14 cellular contexts compared by ENCODE assay signal in the genomic region with DNA sequence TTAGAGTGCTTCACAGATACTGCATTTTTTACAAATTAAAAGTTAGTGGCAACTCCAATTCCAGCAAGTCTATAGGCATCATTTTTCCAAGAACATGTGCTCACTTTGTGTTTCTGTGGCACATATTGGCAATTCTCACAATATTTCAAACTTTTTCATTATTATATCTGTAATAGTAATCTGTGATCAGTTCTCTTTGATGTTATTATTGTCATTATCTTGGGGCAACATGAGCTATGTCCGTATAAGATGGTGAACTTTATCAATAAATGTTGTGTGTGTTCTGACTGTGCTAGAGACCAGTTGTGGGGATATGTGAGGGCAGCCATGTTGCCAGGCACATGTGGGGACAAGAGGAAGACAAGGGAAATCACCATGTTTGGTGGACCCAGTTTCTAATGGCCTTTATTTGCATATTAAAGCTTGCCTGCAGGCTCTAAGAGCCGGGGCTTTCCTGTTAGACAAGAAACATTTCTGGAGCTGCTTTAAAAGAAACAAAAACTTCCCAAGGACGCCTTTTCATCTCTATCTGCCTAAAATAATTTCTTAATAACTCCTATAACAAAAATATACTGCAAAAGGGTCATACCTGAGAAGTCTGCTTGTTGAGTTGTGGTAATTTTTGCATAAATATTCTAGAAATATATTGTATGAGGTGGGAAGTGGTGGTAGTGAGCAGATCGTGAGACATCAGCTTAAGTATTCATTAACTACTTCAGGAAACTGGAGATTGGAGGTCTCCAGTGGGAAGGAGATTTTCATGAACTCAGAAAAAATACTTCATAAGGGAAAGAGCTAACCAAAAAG. TPM values are rescaled to one million over a fixed set of nuclear protein-coding genes. Genes with fewer than 3 reads are reported as not detected.
DNase-seq lines count a peak whose midpoint lies in the region; ATAC-seq and TF ChIP-seq lines count a peak whose summit lies in the region.
"Had no signal": no experiment of that assay in that cellular context is flagged by ENCODE, and none has a peak within 500 bp of the region (broad histone marks: within the 10 kb centered on the region; RNA-seq: fewer than 3 reads in every experiment).

No MANE protein-coding gene starts in this region.

- DNase-seq in memory B cell (ENCODE audit: low spot score in 2 of 2) (peak; percentile 15 to 29), EL (no peak), T-cell (no peak), stomach (no peak), retina (no peak)
- DNase-seq: colonic mucosa, DND-41, NCI-H510A treated with DMSO at 0.1 percent for 48 hours had no signal

- peaks cover 26% of the 10 kb centered on the region for H3K36me3 Mint-ChIP-seq in memory B cell
- H3K36me3 Mint-ChIP-seq in T-cell: no peaks in the 10 kb centered on the region

- peaks cover 37% of the 10 kb centered on the region for H3K4me1 Mint-ChIP-seq in memory B cell
- H3K4me1 Mint-ChIP-seq in T-cell: no peaks in the 10 kb centered on the region
- H3K4me1 Mint-ChIP-seq: activated T-helper 17 cell treated with anti-CD3 and anti-CD28 coated beads, Interleukin-2, amount 50 U/mL, for 72 hours had no signal

- H3K27me3 Mint-ChIP-seq in memory B cell: no peaks in the 10 kb centered on the region
- peaks cover 4 to 11% of the 10 kb centered on the region in 2 donors for H3K27me3 Mint-ChIP-seq in T-cell

- H3K9me3 Mint-ChIP-seq in memory B cell (peaks cover 9% of the 10 kb centered on the region), T-cell (peaks cover 0 to 3% (median 3%) of the 10 kb centered on the region in 3 donors)
- H3K9me3 Mint-ChIP-seq: activated T-helper 17 cell treated with anti-CD3 and anti-CD28 coated beads, Interleukin-2, amount 50 U/mL, for 72 hours; T-helper 1 cell treated with Interleukin-12 subunit alpha and Interleukin-12 subunit beta and Interleukin-4 antibody, amounts not matched to agents 30 μg/mL and 1 μg/mL, for 36 hours had no signal

- no peaks in the 10 kb centered on the region for H3K36me3 ChIP-seq in stomach
- H3K36me3 ChIP-seq: colonic mucosa, neutrophil had no signal

- 53 to 68% (median 66%) methylated on average over 4 of the region's 4 CpGs for WGBS in stomach, 5 donors

- H3K4me3 Mint-ChIP-seq in memory B cell (peak overlapping the region; percentile 75), T-cell (no peak overlapping the region)
- H3K4me3 Mint-ChIP-seq: activated T-helper 17 cell treated with anti-CD3 and anti-CD28 coated beads, Interleukin-2, amount 50 U/mL, for 72 hours; T-helper 1 cell treated with Interleukin-12 subunit alpha and Interleukin-12 subunit beta and Interleukin-4 antibody, amounts not matched to agents 30 μg/mL and 1 μg/mL, for 36 hours had no signal

- CTCF ChIA-PET in T-cell (lab: Charles Lee): no interaction called here

- H3K27ac ChIP-seq in stomach: no peak overlapping the region
- H3K27ac ChIP-seq: colonic mucosa, neutrophil had no signal

- TF ChIP-seq POLR2A in stomach (IDR thresholded peaks at IDR 0.05): no peak

- no peaks in the 10 kb centered on the region for H3K27me3 ChIP-seq in stomach
- H3K27me3 ChIP-seq: colonic mucosa, neutrophil had no signal

- ATAC-seq in GM18870 (IDR thresholded peaks at IDR 0.05; ENCODE audit: unreplicated experiment) (peak; percentile 100), GM21825 (IDR thresholded peaks at IDR 0.05; ENCODE audit: unreplicated experiment) (peak; percentile 99), HG03432 (IDR thresholded peaks at IDR 0.05; ENCODE audit: unreplicated experiment) (peak; percentile 100), memory B cell (ENCODE audit: low read depth) (peak; percentile 100), T-cell (replicated peaks in 1 of 4) (no peak)
- ATAC-seq: activated T-helper 17 cell treated with anti-CD3 and anti-CD28 coated beads, Interleukin-2, amount 50 U/mL, for 72 hours had no signal

- no peaks in the 10 kb centered on the region for H3K4me1 ChIP-seq in stomach
- H3K4me1 ChIP-seq: colonic mucosa had no signal

- no peak for TF ChIP-seq CTCF in stomach (IDR thresholded peaks at IDR 0.05)

- no peak for TF ChIP-seq EP300 in stomach (IDR thresholded peaks at IDR 0.05)

- intact Hi-C loops in stomach (cut with DNase I; ENCODE audit: low total_unique reads): no loop called here

- no peak overlapping the region for H3K4me3 ChIP-seq in stomach
- H3K4me3 ChIP-seq: colonic mucosa had no signal

- H3K27ac Mint-ChIP-seq in memory B cell (peak overlapping the region; percentile 94), T-cell (no peak overlapping the region)
- H3K27ac Mint-ChIP-seq: activated T-helper 17 cell treated with anti-CD3 and anti-CD28 coated beads, Interleukin-2, amount 50 U/mL, for 72 hours; T-helper 1 cell treated with Interleukin-12 subunit alpha and Interleukin-12 subunit beta and Interleukin-4 antibody, amounts not matched to agents 30 μg/mL and 1 μg/mL, for 36 hours had no signal

- H3K9me3 ChIP-seq in stomach: peaks cover 0 to 4% (median 0%) of the 10 kb centered on the region in 4 donors
- H3K9me3 ChIP-seq: colonic mucosa, neutrophil had no signal

- POLR2A ChIA-PET in T-cell (lab: Charles Lee): no interaction called here

RNA-seq across cellular contexts. Expression of a gene that starts 37.2 kb away (rescaled TPM):
- total RNA-seq in T-cell: 1 to 10 TPM in 1 of 5 donors, under 1 TPM in 3, not detected in 1; 0.30 to 1.8 (median 0.77) TPM
- total RNA-seq in stomach: 10 to 100 TPM in 1 of 5 donors, 1 to 10 TPM in 3, not detected in 1; 2.2 to 39.4 (median 7.5) TPM
- polyA plus RNA-seq in stomach: 1 to 10 TPM; 2.1 to 3.9 (median 2.9) TPM

Comparison
In these comparisons a context has a peak if more than half of its experiments do, and no peak if none do; other contexts are left out.
1. ATAC-seq: peak in GM18870 (single experiment), GM21825 (single experiment), HG03432 (single experiment) and memory B cell (single experiment); none in T-cell (0 of 4).
2. DNase-seq: peak in memory B cell (2 of 2); none in EL (single experiment), T-cell (0 of 34), stomach (single experiment) and retina (single experiment).